8 cellular contexts compared by ENCODE assay signal in the genomic region with DNA sequence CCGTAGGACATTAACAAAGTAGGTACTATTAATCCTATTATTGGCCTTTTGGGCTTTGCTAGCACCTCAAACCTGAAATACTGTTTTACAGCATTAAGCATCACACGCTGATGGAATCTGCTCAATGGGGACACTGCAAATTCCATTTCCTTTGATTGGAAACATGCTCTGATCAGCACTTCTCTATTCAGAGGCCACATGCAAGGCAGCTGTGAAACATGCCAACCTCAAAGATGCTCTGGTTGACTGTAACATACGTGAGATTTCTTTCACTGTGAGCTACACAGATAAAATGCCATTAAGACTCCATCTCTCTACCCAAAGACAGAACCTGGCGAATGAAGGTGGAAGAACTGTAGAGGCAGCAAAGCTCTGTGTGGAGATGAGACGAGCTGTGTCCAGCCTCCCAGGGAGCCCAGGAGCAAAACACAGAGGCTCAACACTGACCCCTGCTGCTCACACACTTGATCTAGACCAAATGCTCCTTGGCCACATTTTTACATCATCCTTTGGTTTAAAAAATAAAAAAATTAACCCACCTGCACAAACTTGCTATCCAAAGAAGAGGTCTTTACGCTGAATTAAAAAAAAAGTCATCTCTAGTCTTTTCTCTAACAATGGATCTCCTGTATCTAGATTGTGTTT. TPM values are rescaled to one million over a fixed set of nuclear protein-coding genes. Genes with fewer than 3 reads are reported as not detected.
DNase-seq lines count a peak whose midpoint lies in the region; ATAC-seq and TF ChIP-seq lines count a peak whose summit lies in the region.

No MANE protein-coding gene starts in this region.

- no peaks in the 10 kb centered on the region; the same call in 1 of the 3 replicates for H3K4me1 Mint-ChIP-seq in GM23338
- peaks cover 16% of the 10 kb centered on the region for H3K4me1 Mint-ChIP-seq in activated CD4-positive, alpha-beta T cell treated with anti-CD3 and anti-CD28 coated beads, Interleukin-2, amount 10 ng/mL, durations not matched to agents 7 days and 5 days
- peaks cover 8 to 43% (median 33%) of the 10 kb centered on the region in 4 donors for H3K4me1 Mint-ChIP-seq in naive thymus-derived CD8-positive, alpha-beta T cell

- H3K27me3 Mint-ChIP-seq in GM23338 (ENCODE audit: insufficient read depth, low read depth, poor library complexity): peaks cover 2% of the 10 kb centered on the region
- no peaks in the 10 kb centered on the region for H3K27me3 Mint-ChIP-seq in activated CD4-positive, alpha-beta T cell treated with anti-CD3 and anti-CD28 coated beads, Interleukin-2, amount 10 ng/mL, durations not matched to agents 7 days and 5 days
- H3K27me3 Mint-ChIP-seq in naive thymus-derived CD8-positive, alpha-beta T cell: no peaks in the 10 kb centered on the region

- H3K36me3 Mint-ChIP-seq in GM23338 (ENCODE audit: low read depth): peaks cover 2% of the 10 kb centered on the region; the same call in 1 of the 3 replicates
- peaks cover 25% of the 10 kb centered on the region for H3K36me3 Mint-ChIP-seq in activated CD4-positive, alpha-beta T cell treated with anti-CD3 and anti-CD28 coated beads, Interleukin-2, amount 10 ng/mL, durations not matched to agents 7 days and 5 days (ENCODE audit: low read depth)
- peaks cover 8 to 43% (median 27%) of the 10 kb centered on the region in 3 donors for H3K36me3 Mint-ChIP-seq in naive thymus-derived CD8-positive, alpha-beta T cell

- H3K4me3 Mint-ChIP-seq in GM23338: no peak overlapping the region
- no peak overlapping the region for H3K4me3 Mint-ChIP-seq in activated CD4-positive, alpha-beta T cell treated with anti-CD3 and anti-CD28 coated beads, Interleukin-2, amount 10 ng/mL, durations not matched to agents 7 days and 5 days
- no peak overlapping the region for H3K4me3 Mint-ChIP-seq in naive thymus-derived CD8-positive, alpha-beta T cell

- no peaks in the 10 kb centered on the region for H3K9me3 Mint-ChIP-seq in GM23338
- H3K9me3 Mint-ChIP-seq in activated CD4-positive, alpha-beta T cell treated with anti-CD3 and anti-CD28 coated beads, Interleukin-2, amount 10 ng/mL, durations not matched to agents 7 days and 5 days: peaks cover 2% of the 10 kb centered on the region
- peaks cover 0 to 3% (median 0%) of the 10 kb centered on the region in 9 donors for H3K9me3 Mint-ChIP-seq in naive thymus-derived CD8-positive, alpha-beta T cell

- no peak overlapping the region for H2AFZ ChIP-seq in GM23338

- no peaks in the 10 kb centered on the region for H3K27me3 ChIP-seq in GM23338 (ENCODE audit: insufficient read depth)

- H3K4me1 ChIP-seq in GM23338 (ENCODE audit: insufficient read depth): no peaks in the 10 kb centered on the region

- no peaks in the 10 kb centered on the region for H3K9me2 ChIP-seq in GM23338 (ENCODE audit: insufficient read depth)

- no peaks in the 10 kb centered on the region for H3F3A ChIP-seq in GM23338 (replicated peaks; ENCODE audit: low read depth)

- peak; percentile 75 to 79 for TF ChIP-seq CTCF in GM23338 (conservative IDR thresholded peaks at IDR 0.05; ENCODE audit: low read depth in 2 of 2)
- peak; percentile 68 for TF ChIP-seq CTCF in LNCaP clone FGC (IDR thresholded peaks at IDR 0.05; ENCODE audit: control insufficient read depth, extremely low read depth, insufficient read depth)
- peak; percentile 49 for TF ChIP-seq CTCF in epithelial cell of esophagus (IDR thresholded peaks at IDR 0.05; ENCODE audit: insufficient read depth, low read depth, low read length, missing control alignments)
- no peak for TF ChIP-seq CTCF in omental fat pad (IDR thresholded peaks at IDR 0.05)

- CTCF ChIA-PET in activated CD4-positive, alpha-beta T cell treated with anti-CD3 and anti-CD28 coated beads, Interleukin-2, amount 10 ng/mL, durations not matched to agents 7 days and 5 days (lab: Charles Lee): interaction anchor here (0.6 to 1.0 kb wide), 2 partner anchors 14 to 16 kb away, joined by 3 read pairs; no protein-coding TSS in a partner anchor

- ATAC-seq in GM23338: peak; percentile 96
- peak; percentile 61 to 63 for ATAC-seq in naive thymus-derived CD8-positive, alpha-beta T cell
- ATAC-seq in omental fat pad (ENCODE audit: low FRiP score): no peak

- DNase-seq in NCI-H2107 treated with DMSO at 0.1 percent for 48 hours (lab: John Stamatoyannopoulos, UW; ENCODE audit: unreplicated experiment): peak; percentile 15
- DNase-seq in NCI-H2107 (lab: John Stamatoyannopoulos, UW): no peak
- DNase-seq in GM23338 (ENCODE audit: low spot score): peak; percentile 77
- DNase-seq in LNCaP clone FGC (ENCODE audit: low read depth): no peak
- peak; percentile 50 for DNase-seq in activated CD4-positive, alpha-beta T cell treated with anti-CD3 and anti-CD28 coated beads, Interleukin-2, amount 10 ng/mL, durations not matched to agents 7 days and 5 days
- peak; percentile 49 for DNase-seq in epithelial cell of esophagus (ENCODE audit: low read depth)
- DNase-seq in naive thymus-derived CD8-positive, alpha-beta T cell: peak in 6 of 10 donors; percentile 11 to 40 (median 30)
- DNase-seq in omental fat pad (ENCODE audit: low spot score): no peak

- H3K27ac ChIP-seq in GM23338 (ENCODE audit: low read depth): no peak overlapping the region

- H3K4me2 ChIP-seq in GM23338: no peak overlapping the region

- POLR2A ChIA-PET in activated CD4-positive, alpha-beta T cell treated with anti-CD3 and anti-CD28 coated beads, Interleukin-2, amount 10 ng/mL, durations not matched to agents 7 days and 5 days (lab: Charles Lee): no interaction called here
- POLR2A ChIA-PET in naive thymus-derived CD8-positive, alpha-beta T cell (lab: Charles Lee): interaction anchor here (1.1 kb wide), 1 partner anchor 31 kb away, joined by 3 read pairs; no protein-coding TSS in a partner anchor

- H4K20me1 ChIP-seq in GM23338 (replicated peaks; ENCODE audit: insufficient read depth): peaks cover 8% of the 10 kb centered on the region; the same call in 1 of the 2 replicates

- H3K27ac Mint-ChIP-seq in GM23338: no peak overlapping the region
- no peak overlapping the region for H3K27ac Mint-ChIP-seq in activated CD4-positive, alpha-beta T cell treated with anti-CD3 and anti-CD28 coated beads, Interleukin-2, amount 10 ng/mL, durations not matched to agents 7 days and 5 days
- H3K27ac Mint-ChIP-seq in naive thymus-derived CD8-positive, alpha-beta T cell: peak overlapping the region in 1 of 10 donors; percentile 8

- H3K4me3 ChIP-seq in GM23338: no peak overlapping the region
- no peak overlapping the region for H3K4me3 ChIP-seq in LNCaP clone FGC (ENCODE audit: low read depth, low read length)
- no peak overlapping the region for H3K4me3 ChIP-seq in epithelial cell of esophagus (ENCODE audit: low read length)

- no peaks in the 10 kb centered on the region for H3K36me3 ChIP-seq in GM23338 (ENCODE audit: insufficient read depth)

- peaks cover 83% of the 10 kb centered on the region for H3K79me2 ChIP-seq in GM23338 (replicated peaks; ENCODE audit: insufficient read depth)

TF ChIP-seq in GM23338, 12 proteins besides CTCF, POLR2A, EP300 and RAD21 (continues in another document):
- TF ChIP-seq EZH2phosphoT487 (IDR thresholded peaks at IDR 0.05; ENCODE audit: unreplicated experiment): no peak
- TF ChIP-seq ZNF331 (CRISPR knock-in tag; IDR thresholded peaks at IDR 0.05; ENCODE audit: low read depth): no peak
- no peak for TF ChIP-seq JUNB (IDR thresholded peaks at IDR 0.05; ENCODE audit: unreplicated experiment)
- TF ChIP-seq NANOG (IDR thresholded peaks at IDR 0.05; ENCODE audit: borderline replicate concordance): no peak
- no peak for TF ChIP-seq STAT1 (IDR thresholded peaks at IDR 0.05; ENCODE audit: unreplicated experiment)

RNA-seq across cellular contexts. Expression of a gene that starts 8.0 kb away (rescaled TPM):
- total RNA-seq in GM23338 (2014; rRNA removed; shearing (Covaris generic)): 62.7 and 67.5 TPM in 2 replicates
- 81.3 and 96.2 TPM in 2 replicates for polyA plus RNA-seq in GM23338 (2016; fragmentation: Nextera tagmentation; extraction: Ambion mirVana)
- total RNA-seq in activated CD4-positive, alpha-beta T cell treated with anti-CD3 and anti-CD28 coated beads, Interleukin-2, amount 10 ng/mL, durations not matched to agents 7 days and 5 days: 100 to 1,000 TPM in 1 of 2 experiments, 10 to 100 TPM in 1; 79.5 to 106 TPM
- 10 to 100 TPM; 57.8 to 64.6 TPM for total RNA-seq in naive thymus-derived CD8-positive, alpha-beta T cell
- polyA plus RNA-seq in naive thymus-derived CD8-positive, alpha-beta T cell: 100 to 1,000 TPM; 127 to 149 (median 138) TPM
- 100 to 1,000 TPM in 1 of 4 donors, 10 to 100 TPM in 3; 57.5 to 121 (median 81.6) TPM for total RNA-seq in omental fat pad

Comparison
In these comparisons a context has a peak if more than half of its experiments do, and no peak if none do; other contexts are left out.
1. DNase-seq: peak in NCI-H2107 treated with DMSO at 0.1 percent for 48 hours (single experiment), GM23338 (single experiment), activated CD4-positive, alpha-beta T cell treated with anti-CD3 and anti-CD28 coated beads, Interleukin-2, amount 10 ng/mL, durations not matched to agents 7 days and 5 days (single experiment), epithelial cell of esophagus (single experiment) and naive thymus-derived CD8-positive, alpha-beta T cell (6 of 10); none in NCI-H2107 (single experiment), LNCaP clone FGC (single experiment) and omental fat pad (single experiment).
2. CTCF ChIP-seq: peak in GM23338 (2 of 2), LNCaP clone FGC (single experiment) and epithelial cell of esophagus (single experiment); none in omental fat pad (0 of 3).